Comparison of ENCODE assay signal across 25 cellular contexts in genomic region chr4:67375291-67375690, GRCh38.
"Had no signal": no experiment of that assay in that cellular context is flagged by ENCODE, and none has a peak within 500 bp of the region (broad histone marks: within the 10 kb centered on the region; RNA-seq: fewer than 3 reads in every experiment).

No MANE protein-coding gene starts in this region.

- H3K27ac ChIP-seq: coronary artery, epithelial cell of prostate, esophagus squamous epithelium, gastroesophageal sphincter, hepatocyte, left lung, lower lobe of right lung had no signal

- H3K4me3 ChIP-seq: coronary artery, esophagus squamous epithelium, gastroesophageal sphincter, heart left ventricle, hepatocyte, left lung, lower lobe of right lung, mucosa of descending colon had no signal

- ATAC-seq: effector memory CD8-positive, alpha-beta T cell; esophagus mucosa; gastroesophageal sphincter; heart left ventricle; left colon; left lung; left ventricle myocardium superior; lower lobe of right lung; mucosa of descending colon had no signal

- H3K27me3 ChIP-seq: esophagus squamous epithelium, gastroesophageal sphincter, heart left ventricle, hepatocyte, left lung had no signal

- DNase-seq: dermis blood vessel endothelial cell; effector CD8-positive, alpha-beta T cell; effector memory CD8-positive, alpha-beta T cell; endodermal cell; erythroblast; esophagus squamous epithelium; foreskin fibroblast; heart left ventricle; hypothalamus; immature natural killer cell; islet precursor cell; kidney; kidney glomerular epithelial cell; left colon; left lung; left ventricle myocardium superior; lower lobe of right lung; mesenchymal stem cell; mucosa of descending colon; naive B cell had no signal
